In genomic region chr14:77541905-77542304, GRCh38 we compare ENCODE assay signal across 14 cellular contexts. TPM values are rescaled to one million over a fixed set of nuclear protein-coding genes. Genes with fewer than 3 reads are reported as not detected.
DNase-seq lines count a peak whose midpoint lies in the region; ATAC-seq and TF ChIP-seq lines count a peak whose summit lies in the region.
"Had no signal": no experiment of that assay in that cellular context is flagged by ENCODE, and none has a peak within 500 bp of the region (broad histone marks: within the 10 kb centered on the region; RNA-seq: fewer than 3 reads in every experiment).

No MANE protein-coding gene starts in this region.

- CTCF ChIA-PET in activated CD8-positive, alpha-beta T cell treated with anti-CD3 and anti-CD28 coated beads, Interleukin-2, amount 10 ng/mL, durations not matched to agents 7 days and 5 days (lab: Charles Lee) = interaction anchor here (1.2 kb wide), 1 partner anchor 9 kb away, joined by 5 read pairs; no protein-coding TSS in a partner anchor
- CTCF ChIA-PET in activated CD8-positive, alpha-beta T cell treated with anti-CD3 and anti-CD28 coated beads for 36 hours (lab: Charles Lee) = interaction anchor here (0.9 kb wide), 1 partner anchor 11 kb away, joined by 3 read pairs; no protein-coding TSS in a partner anchor

- ATAC-seq in activated CD8-positive, alpha-beta T cell treated with anti-CD3 and anti-CD28 coated beads, Interleukin-2, amount 10 ng/mL, durations not matched to agents 7 days and 5 days = no peak
- ATAC-seq in activated CD8-positive, alpha-beta T cell treated with anti-CD3 and anti-CD28 coated beads for 36 hours = no peak
- ATAC-seq in HG03060 (IDR thresholded peaks at IDR 0.05; ENCODE audit: low read depth, unreplicated experiment) = peak; percentile 45
- ATAC-seq: SK-N-SH treated with all-trans-retinoic acid at 6 μM for 48 hours had no signal

- H3K27ac ChIP-seq in temporal lobe (ENCODE audit: low read depth, low read length) = peak overlapping the region; percentile 81

- TF ChIP-seq CTCF in activated CD8-positive, alpha-beta T cell treated with anti-CD3 and anti-CD28 coated beads for 36 hours (IDR thresholded peaks at IDR 0.05) = no peak
- TF ChIP-seq CTCF in chondrocyte (IDR thresholded peaks at IDR 0.05) = no peak

- H3K36me3 Mint-ChIP-seq in activated CD8-positive, alpha-beta T cell treated with anti-CD3 and anti-CD28 coated beads, Interleukin-2, amount 10 ng/mL, durations not matched to agents 7 days and 5 days (ENCODE audit: low read depth) = peaks cover 32% of the 10 kb centered on the region
- peaks cover 4% of the 10 kb centered on the region for H3K36me3 Mint-ChIP-seq in activated CD8-positive, alpha-beta T cell treated with anti-CD3 and anti-CD28 coated beads for 36 hours (ENCODE audit: low read depth)
- peaks cover 9% of the 10 kb centered on the region for H3K36me3 Mint-ChIP-seq in chondrocyte (ENCODE audit: low read depth)

- H3K9me3 Mint-ChIP-seq in activated CD8-positive, alpha-beta T cell treated with anti-CD3 and anti-CD28 coated beads, Interleukin-2, amount 10 ng/mL, durations not matched to agents 7 days and 5 days (ENCODE audit: insufficient read depth) = no peaks in the 10 kb centered on the region
- no peaks in the 10 kb centered on the region for H3K9me3 Mint-ChIP-seq in activated CD8-positive, alpha-beta T cell treated with anti-CD3 and anti-CD28 coated beads for 36 hours
- H3K9me3 Mint-ChIP-seq in chondrocyte (ENCODE audit: low read depth) = no peaks in the 10 kb centered on the region

- H3K4me3 ChIP-seq in H7 (ENCODE audit: insufficient read depth, low read depth, low read length) = no peak overlapping the region

- no peaks in the 10 kb centered on the region for H3K27me3 ChIP-seq in H7 (ENCODE audit: control insufficient read depth, insufficient read depth, low read length)

- POLR2A ChIA-PET in activated CD8-positive, alpha-beta T cell treated with anti-CD3 and anti-CD28 coated beads, Interleukin-2, amount 10 ng/mL, durations not matched to agents 7 days and 5 days (lab: Charles Lee) = interaction anchor here (0.8 kb wide), 1 partner anchor 10 kb away, joined by 3 read pairs; no protein-coding TSS in a partner anchor
- POLR2A ChIA-PET in activated CD8-positive, alpha-beta T cell treated with anti-CD3 and anti-CD28 coated beads for 36 hours (lab: Charles Lee) = no interaction called here

- DNase-seq in activated CD8-positive, alpha-beta T cell treated with anti-CD3 and anti-CD28 coated beads, Interleukin-2, amount 10 ng/mL, durations not matched to agents 7 days and 5 days = no peak
- no peak for DNase-seq in activated CD8-positive, alpha-beta T cell treated with anti-CD3 and anti-CD28 coated beads for 36 hours
- DNase-seq in chondrocyte (ENCODE audit: low spot score) (no peak), NCI-H446 treated with DMSO at 0.1 percent for 48 hours (lab: John Stamatoyannopoulos, UW) (no peak), H7 (no peak), amniotic stem cell (lab: John Stamatoyannopoulos, UW) (no peak)
- DNase-seq: activated CD8-positive, alpha-beta memory T cell treated with anti-CD3 and anti-CD28 coated beads, Interleukin-2, amount 50 U/mL, for 4 hours; cerebellar nuclear complex; NCI-H2171; stimulated activated CD4-positive, alpha-beta T cell treated with anti-CD3 and anti-CD28 coated beads, Interleukin-4, amount 100 ng/mL, for 4 hours had no signal

- no peaks in the 10 kb centered on the region for H3K27me3 Mint-ChIP-seq in activated CD8-positive, alpha-beta T cell treated with anti-CD3 and anti-CD28 coated beads, Interleukin-2, amount 10 ng/mL, durations not matched to agents 7 days and 5 days (ENCODE audit: low read depth)
- no peaks in the 10 kb centered on the region for H3K27me3 Mint-ChIP-seq in activated CD8-positive, alpha-beta T cell treated with anti-CD3 and anti-CD28 coated beads for 36 hours
- no peaks in the 10 kb centered on the region for H3K27me3 Mint-ChIP-seq in chondrocyte (ENCODE audit: low read depth)

- intact Hi-C loops in activated CD8-positive, alpha-beta T cell treated with anti-CD3 and anti-CD28 coated beads for 36 hours (cut with micrococcal nuclease) = no loop called here

- H3K36me3 ChIP-seq in H7 (replicated peaks; ENCODE audit: control insufficient read depth, insufficient read depth, low read length) = no peaks in the 10 kb centered on the region

- no peak overlapping the region for H3K4me3 Mint-ChIP-seq in activated CD8-positive, alpha-beta T cell treated with anti-CD3 and anti-CD28 coated beads, Interleukin-2, amount 10 ng/mL, durations not matched to agents 7 days and 5 days
- H3K4me3 Mint-ChIP-seq in activated CD8-positive, alpha-beta T cell treated with anti-CD3 and anti-CD28 coated beads for 36 hours = no peak overlapping the region
- H3K4me3 Mint-ChIP-seq in chondrocyte (ENCODE audit: unreplicated experiment) = no peak overlapping the region

- peak overlapping the region; percentile 21 for H3K27ac Mint-ChIP-seq in activated CD8-positive, alpha-beta T cell treated with anti-CD3 and anti-CD28 coated beads, Interleukin-2, amount 10 ng/mL, durations not matched to agents 7 days and 5 days
- H3K27ac Mint-ChIP-seq in activated CD8-positive, alpha-beta T cell treated with anti-CD3 and anti-CD28 coated beads for 36 hours = no peak overlapping the region
- H3K27ac Mint-ChIP-seq in chondrocyte (ENCODE audit: unreplicated experiment) = peak overlapping the region; percentile 77

- H3K4me1 Mint-ChIP-seq in activated CD8-positive, alpha-beta T cell treated with anti-CD3 and anti-CD28 coated beads, Interleukin-2, amount 10 ng/mL, durations not matched to agents 7 days and 5 days (ENCODE audit: low read depth) = peaks cover 27% of the 10 kb centered on the region
- H3K4me1 Mint-ChIP-seq in activated CD8-positive, alpha-beta T cell treated with anti-CD3 and anti-CD28 coated beads for 36 hours (ENCODE audit: low read depth) = peaks cover 10% of the 10 kb centered on the region
- peaks cover 20% of the 10 kb centered on the region for H3K4me1 Mint-ChIP-seq in chondrocyte (ENCODE audit: low read depth)

RNA-seq across cellular contexts. Expression of gene ISM2, which starts 43.3 kb away (rescaled TPM):
- total RNA-seq in activated CD8-positive, alpha-beta T cell treated with anti-CD3 and anti-CD28 coated beads, Interleukin-2, amount 10 ng/mL, durations not matched to agents 7 days and 5 days = not detected
- under 1 TPM; 0.74 to 0.94 TPM for total RNA-seq in activated CD8-positive, alpha-beta T cell treated with anti-CD3 and anti-CD28 coated beads for 36 hours
- total RNA-seq in chondrocyte = 0.20 to 0.26 TPM in 2 of 3 replicates, not detected in the other
- 0.49 TPM for total RNA-seq in temporal lobe
- total RNA-seq in H7 (2014; rRNA removed; shearing (Covaris generic)) = 1.1 and 2.1 TPM in 2 replicates
- total RNA-seq: H4 had no signal
